In the genomic region with DNA sequence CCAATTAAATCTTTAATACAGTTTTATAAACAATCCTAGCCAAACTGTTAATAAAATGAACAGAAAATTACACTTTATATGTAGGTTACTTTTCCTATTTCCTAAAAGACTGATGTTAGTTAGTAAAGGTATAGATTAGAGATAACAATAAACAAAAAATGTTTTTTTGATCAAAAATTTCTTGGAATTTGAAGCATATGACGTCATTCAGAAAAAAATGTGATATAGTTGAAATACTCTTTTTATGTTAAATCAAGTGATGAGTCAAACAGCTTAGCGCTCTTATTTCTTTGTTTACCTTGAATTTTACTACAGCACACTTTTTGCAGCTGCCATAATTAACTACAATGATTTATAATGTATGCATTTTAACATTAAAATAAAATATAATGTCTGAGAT, we compare ENCODE assay signal across 25 cellular contexts.
"Had no signal": no experiment of that assay in that cellular context is flagged by ENCODE, and none has a peak within 500 bp of the region (broad histone marks: within the 10 kb centered on the region; RNA-seq: fewer than 3 reads in every experiment).

No MANE protein-coding gene starts in this region.

- H3K36me3 ChIP-seq: esophagus squamous epithelium, lower lobe of right lung, thoracic aorta, upper lobe of left lung had no signal

- H3K27ac ChIP-seq: coronary artery, esophagus squamous epithelium, heart right ventricle, lower lobe of right lung, psoas muscle, skin epidermis, spleen, thoracic aorta, tibial nerve, upper lobe of left lung had no signal

- FAIRE-seq: islet of Langerhans, urothelium cell line had no signal

- H3K4me1 ChIP-seq: esophagus squamous epithelium, heart right ventricle, lower lobe of right lung, psoas muscle, spleen, tibial nerve, upper lobe of left lung had no signal

- ATAC-seq: effector memory CD8-positive, alpha-beta T cell; heart right ventricle; left ventricle myocardium superior; lower lobe of right lung; naive thymus-derived CD8-positive, alpha-beta T cell; psoas muscle; right cardiac atrium; stimulated activated naive B cell treated with anti-CD40 and anti-IgM and Interleukin-4, amounts not matched to agents 10 μg/mL and 1 μg/mL and 100 μg/mL, for 72 hours had no signal

- DNase-seq: dermis blood vessel endothelial cell; effector memory CD8-positive, alpha-beta T cell; erythroblast; esophagus squamous epithelium; foreskin melanocyte; glutamatergic neuron; heart right ventricle; hippocampal formation; left ventricle myocardium superior; lower lobe of right lung; naive thymus-derived CD8-positive, alpha-beta T cell; nephron progenitor cell; nucleus accumbens; posterior cingulate gyrus; psoas muscle; right cardiac atrium; spleen; stimulated activated naive B cell treated with anti-CD40 and anti-IgM and Interleukin-4, amounts not matched to agents 10 μg/mL and 1 μg/mL and 100 μg/mL, for 72 hours; upper lobe of left lung had no signal

- H3K4me3 ChIP-seq: coronary artery, esophagus squamous epithelium, heart right ventricle, lower lobe of right lung, psoas muscle, skin epidermis, spleen, thoracic aorta, tibial nerve, upper lobe of left lung had no signal

- H3K27me3 ChIP-seq: esophagus squamous epithelium, heart right ventricle, spleen, tibial nerve, upper lobe of left lung had no signal

- H3K9me3 ChIP-seq: esophagus squamous epithelium, heart right ventricle, lower lobe of right lung, psoas muscle, spleen, thoracic aorta, tibial nerve, upper lobe of left lung had no signal
